1 cellular context compared by ENCODE assay signal in genomic region chr1:244442850-244443249, GRCh38.
TF ChIP-seq lines count a peak whose summit lies in the region.

No MANE protein-coding gene starts in this region.

TF ChIP-seq in GM12878, 131 proteins besides CTCF, POLR2A, EP300 and RAD21:
- TF ChIP-seq ZNF384 (IDR thresholded peaks at IDR 0.05; ENCODE audit: borderline replicate concordance, low read depth, low read length) (no peak), ZBTB33 (IDR thresholded peaks at IDR 0.05) (no peak), RUNX3 (IDR thresholded peaks at IDR 0.05; ENCODE audit: low read length) (no peak), ZNF622 (IDR thresholded peaks at IDR 0.05) (no peak), MYC (IDR thresholded peaks at IDR 0.05; ENCODE audit: insufficient read depth, insufficient read length, insufficient replicate concordance, low read length, severe bottlenecking) (no peak), HDAC2 (IDR thresholded peaks at IDR 0.05) (no peak), NFXL1 (IDR thresholded peaks at IDR 0.05; ENCODE audit: borderline replicate concordance) (no peak), PAX5 (IDR thresholded peaks at IDR 0.05; ENCODE audit: borderline replicate concordance, low read depth, low read length) (no peak), CEBPZ (IDR thresholded peaks at IDR 0.05; ENCODE audit: low read depth, low read length) (no peak), GATAD2B (conservative IDR thresholded peaks at IDR 0.05; ENCODE audit: low read depth) (no peak), SUPT20H (IDR thresholded peaks at IDR 0.05; ENCODE audit: borderline replicate concordance, control insufficient read depth, low read depth, low read length) (no peak), SIX5 (IDR thresholded peaks at IDR 0.05; ENCODE audit: low read depth, low read length, severe bottlenecking) (no peak), EGR1 (IDR thresholded peaks at IDR 0.05; ENCODE audit: borderline replicate concordance in 1 of 2, low read depth in 2 of 2, low read length in 2 of 2) (no peak), POLR2AphosphoS2 (IDR thresholded peaks at IDR 0.05; ENCODE audit: low read depth, low read length) (no peak), TCF3 (IDR thresholded peaks at IDR 0.05; ENCODE audit: borderline replicate concordance, insufficient read depth, low read depth, low read length) (no peak), SUZ12 (IDR thresholded peaks at IDR 0.05; ENCODE audit: unreplicated experiment) (no peak), KAT2A (conservative IDR thresholded peaks at IDR 0.05; ENCODE audit: control insufficient read depth, low read depth, low read length) (no peak), CHD4 (IDR thresholded peaks at IDR 0.05) (no peak), RBBP5 (conservative IDR thresholded peaks at IDR 0.05) (no peak)
